Comparison of ENCODE assay signal across 24 cellular contexts in genomic region chr7:101863598-101863997, GRCh38. TPM values are rescaled to one million over a fixed set of nuclear protein-coding genes. Genes with fewer than 3 reads are reported as not detected.
DNase-seq lines count a peak whose midpoint lies in the region; ATAC-seq and TF ChIP-seq lines count a peak whose summit lies in the region.
"Had no signal": no experiment of that assay in that cellular context is flagged by ENCODE, and none has a peak within 500 bp of the region (broad histone marks: within the 10 kb centered on the region; RNA-seq: fewer than 3 reads in every experiment).

No MANE protein-coding gene starts in this region.

- H3K36me3 Mint-ChIP-seq in Caco-2 (ENCODE audit: insufficient read depth, unreplicated experiment), result peaks cover 69% of the 10 kb centered on the region
- peaks cover 2 to 10% (median 6%) of the 10 kb centered on the region in 3 experiments; a peak in 5 of 7 replicates for H3K36me3 Mint-ChIP-seq in H9 (ENCODE audit: insufficient read depth in 1 of 3, low read depth in 3 of 3)
- H3K36me3 Mint-ChIP-seq in progenitor cell of endocrine pancreas (ENCODE audit: insufficient read depth), result peaks cover 3% of the 10 kb centered on the region
- H3K36me3 Mint-ChIP-seq: IgD-negative memory B cell had no signal

- no peaks in the 10 kb centered on the region for H3K27me3 Mint-ChIP-seq in Caco-2 (ENCODE audit: insufficient read depth, unreplicated experiment)
- H3K27me3 Mint-ChIP-seq in H9 (ENCODE audit: low read depth), result no peaks in the 10 kb centered on the region
- H3K27me3 Mint-ChIP-seq in progenitor cell of endocrine pancreas, result no peaks in the 10 kb centered on the region
- H3K27me3 Mint-ChIP-seq: IgD-negative memory B cell, T-cell had no signal

- H4K5ac ChIP-seq in H9 (ENCODE audit: insufficient read length, low read depth, low read length), result no peak overlapping the region

- H2BK20ac ChIP-seq in H9 (ENCODE audit: low read depth, low read length, poor library complexity, severe bottlenecking), result no peak overlapping the region

- no peak overlapping the region for H2BK120ac ChIP-seq in H9 (ENCODE audit: low read depth, low read length, poor library complexity, severe bottlenecking)

- H3K4me3 Mint-ChIP-seq in Caco-2 (ENCODE audit: unreplicated experiment), result no peak overlapping the region
- no peak overlapping the region for H3K4me3 Mint-ChIP-seq in H9
- H3K4me3 Mint-ChIP-seq in progenitor cell of endocrine pancreas (ENCODE audit: low read depth), result no peak overlapping the region
- H3K4me3 Mint-ChIP-seq: CD8-positive, alpha-beta T cell; T-cell had no signal

- peaks cover 5% of the 10 kb centered on the region for H4K20me1 ChIP-seq in H9 (ENCODE audit: control insufficient read depth, insufficient read depth, insufficient read length)

- no peak overlapping the region for H2BK12ac ChIP-seq in H9 (ENCODE audit: insufficient read length, low read depth, low read length)

- CTCF ChIA-PET in Caco-2 (lab: Charles Lee), result no interaction called here

- TF ChIP-seq CTCF in Caco-2 (IDR thresholded peaks at IDR 0.05; ENCODE audit: insufficient read depth in 1 of 2, low read depth in 1 of 2, low read length in 1 of 2, severe bottlenecking in 1 of 2, unreplicated experiment in 1 of 2) (no peak), H9 (conservative IDR thresholded peaks at IDR 0.05) (no peak), VCaP (conservative IDR thresholded peaks at IDR 0.05) (no peak), progenitor cell of endocrine pancreas (IDR thresholded peaks at IDR 0.05; ENCODE audit: unreplicated experiment) (no peak)

- no peak overlapping the region for H3K56ac ChIP-seq in H9 (ENCODE audit: insufficient read length, low read depth, low read length)

- no peak overlapping the region for H3K23ac ChIP-seq in H9 (ENCODE audit: insufficient read length, low read depth, low read length)

- H3K36me3 ChIP-seq in Caco-2 (ENCODE audit: control insufficient read depth, insufficient read depth, low read length), result no peaks in the 10 kb centered on the region

- no peak overlapping the region for H3K14ac ChIP-seq in H9 (ENCODE audit: insufficient read depth, low read length)

- H3K27me3 ChIP-seq in Caco-2 (replicated peaks; ENCODE audit: control insufficient read depth, insufficient read depth, low read length), result no peaks in the 10 kb centered on the region
- no peaks in the 10 kb centered on the region for H3K27me3 ChIP-seq in H9 (ENCODE audit: insufficient read depth, low read length)

- peaks cover 45% of the 10 kb centered on the region for H3K79me2 ChIP-seq in H9 (ENCODE audit: insufficient read depth, low read length)

- H3K9me3 Mint-ChIP-seq in Caco-2 (ENCODE audit: unreplicated experiment), result no peaks in the 10 kb centered on the region
- no peaks in the 10 kb centered on the region; a peak in 1 of 5 replicates for H3K9me3 Mint-ChIP-seq in H9
- H3K9me3 Mint-ChIP-seq in progenitor cell of endocrine pancreas (ENCODE audit: low read depth), result no peaks in the 10 kb centered on the region
- H3K9me3 Mint-ChIP-seq: CD8-positive, alpha-beta T cell; IgD-negative memory B cell; T-cell had no signal

- no peaks in the 10 kb centered on the region for H3K23me2 ChIP-seq in H9 (ENCODE audit: insufficient read length, low read depth, low read length, poor library complexity, severe bottlenecking)

- H3K18ac ChIP-seq in H9 (ENCODE audit: insufficient read length, low read depth, low read length), result no peak overlapping the region

- H2BK5ac ChIP-seq in H9 (ENCODE audit: insufficient read length, low read length), result no peak overlapping the region

- H2AFZ ChIP-seq in H9 (ENCODE audit: low read length), result no peak overlapping the region
- H2AFZ ChIP-seq: GM23248 had no signal

- no peak for DNase-seq in Caco-2
- no peak for DNase-seq in H9
- no peak for DNase-seq in progenitor cell of endocrine pancreas (ENCODE audit: low spot score, unreplicated experiment)
- DNase-seq in stimulated activated CD4-positive, alpha-beta T cell treated with anti-CD3 and anti-CD28 coated beads, Interleukin-4, amount 100 ng/mL, for 24 hours, result no peak
- DNase-seq in DMS 273 (lab: John Stamatoyannopoulos, UW; ENCODE audit: unreplicated experiment), result no peak
- DNase-seq: C1 segment of cervical spinal cord; Calu3; CD8-positive, alpha-beta T cell; DMS53; EL; GF-D8; GM23248; Kasumi-1; NCI-H1417 treated with DMSO at 0.1 percent for 48 hours; NCI-H187; NCI-H2107; NCI-H510A; T-cell had no signal

- H3K9me3 ChIP-seq in Caco-2 (no peaks in the 10 kb centered on the region), H9 (ENCODE audit: control insufficient read depth, low read depth, low read length) (no peaks in the 10 kb centered on the region)

- H3K27ac Mint-ChIP-seq in Caco-2 (ENCODE audit: unreplicated experiment) (peak overlapping the region; percentile 19), H9 (peak overlapping the region in 2 of 3 experiments; percentile 4 to 15; a peak in 4 of 7 replicates), progenitor cell of endocrine pancreas (peak overlapping the region; percentile 7)
- H3K27ac Mint-ChIP-seq: CD8-positive, alpha-beta T cell; IgD-negative memory B cell; T-cell had no signal

- H3K4me1 Mint-ChIP-seq in Caco-2 (ENCODE audit: low read depth, unreplicated experiment), result peaks cover 30% of the 10 kb centered on the region
- peaks cover 48 to 64% of the 10 kb centered on the region in 2 experiments for H3K4me1 Mint-ChIP-seq in H9
- H3K4me1 Mint-ChIP-seq in progenitor cell of endocrine pancreas (ENCODE audit: low read depth), result peaks cover 38% of the 10 kb centered on the region

- no TSS peak for BruUV-seq in Caco-2 (replicated peaks; lab: Mats Ljungman, UMichigan)

- no peak overlapping the region for H4K91ac ChIP-seq in H9 (ENCODE audit: insufficient read length, low read depth, low read length)

- no peak overlapping the region for H3K4ac ChIP-seq in H9 (ENCODE audit: low read depth, low read length)

- H2BK15ac ChIP-seq in H9 (ENCODE audit: low read depth, low read length), result no peak overlapping the region

- H3K27ac ChIP-seq in H9 (ENCODE audit: insufficient read length, low read depth, low read length) (no peak overlapping the region), VCaP (peak overlapping the region; percentile 3; the same call in 1 of the 2 replicates)
- H3K27ac ChIP-seq: GM23248 had no signal

- H3T11ph ChIP-seq in H9 (ENCODE audit: low read length), result no peak overlapping the region

- intact Hi-C loops in Caco-2 (cut with micrococcal nuclease; ENCODE audit: unreplicated experiment), result no loop called here

- peaks cover 2% of the 10 kb centered on the region for H3K79me1 ChIP-seq in H9 (ENCODE audit: insufficient read depth, low read depth, low read length, poor library complexity, severe bottlenecking)

- no peak overlapping the region for H3K9ac ChIP-seq in H9 (ENCODE audit: extremely low read depth, insufficient read length, low read length)
- H3K9ac ChIP-seq: GM23248 had no signal

- peaks cover 22% of the 10 kb centered on the region for H3K4me1 ChIP-seq in Caco-2
- H3K4me1 ChIP-seq in H9 (ENCODE audit: insufficient read depth, low read length), result peaks cover 18% of the 10 kb centered on the region; the same call in 1 of the 2 replicates

- POLR2A ChIA-PET in Caco-2 (lab: Charles Lee), result no interaction called here

- H4K8ac ChIP-seq in H9 (replicated peaks; ENCODE audit: insufficient read length, low read depth, low read length), result no peak overlapping the region

- WGBS in H9 (ENCODE audit: extremely low coverage, insufficient read length, low lambda C conversion rate), result no CpG with 5 or more reads among the region's 6 CpGs

- no peak overlapping the region for H3K4me3 ChIP-seq in Caco-2 (ENCODE audit: low read depth, low read length)
- H3K4me3 ChIP-seq: GM23248 had no signal

- H3K4me2 ChIP-seq in H9 (ENCODE audit: insufficient read depth, insufficient read length, low read length), result no peak overlapping the region

- no peak overlapping the region for H2AK5ac ChIP-seq in H9 (ENCODE audit: insufficient read length, low read length)

- ATAC-seq in GM21515 (IDR thresholded peaks at IDR 0.05; ENCODE audit: unreplicated experiment) (no peak), HG03520 (IDR thresholded peaks at IDR 0.05; ENCODE audit: unreplicated experiment) (no peak)
- ATAC-seq: CD8-positive, alpha-beta T cell; Panc1; SK-N-SH treated with all-trans-retinoic acid at 6 μM for 48 hours; T-cell had no signal

RNA-seq across cellular contexts. Expression of gene CUX1, which starts 46.2 kb away (rescaled TPM):
- total RNA-seq in Caco-2 (2022) (113 and 116 TPM in 2 replicates), H9 (2021) (53.5 and 60.5 TPM in 2 replicates), progenitor cell of endocrine pancreas (98.4 and 103 TPM in 2 replicates)
